Comparison of ENCODE assay signal across 1 cellular context in genomic region chr12:27572486-27573255, GRCh38.
TF ChIP-seq lines count a peak whose summit lies in the region.

No MANE protein-coding gene starts in this region.

TF ChIP-seq in Ishikawa, 13 proteins besides CTCF, POLR2A, EP300 and RAD21 (continued from another document):
- TF ChIP-seq TEAD4 (IDR thresholded peaks at IDR 0.05) (0 out of 2 replicates have a peak, but pooled peaks have one; percentile 12), CEBPB (IDR thresholded peaks at IDR 0.05) (no peak)
TF ChIP-seq in Ishikawa: peak in this region for 2.
